ENCODE assay signal across 10 cellular contexts in the genomic region with DNA sequence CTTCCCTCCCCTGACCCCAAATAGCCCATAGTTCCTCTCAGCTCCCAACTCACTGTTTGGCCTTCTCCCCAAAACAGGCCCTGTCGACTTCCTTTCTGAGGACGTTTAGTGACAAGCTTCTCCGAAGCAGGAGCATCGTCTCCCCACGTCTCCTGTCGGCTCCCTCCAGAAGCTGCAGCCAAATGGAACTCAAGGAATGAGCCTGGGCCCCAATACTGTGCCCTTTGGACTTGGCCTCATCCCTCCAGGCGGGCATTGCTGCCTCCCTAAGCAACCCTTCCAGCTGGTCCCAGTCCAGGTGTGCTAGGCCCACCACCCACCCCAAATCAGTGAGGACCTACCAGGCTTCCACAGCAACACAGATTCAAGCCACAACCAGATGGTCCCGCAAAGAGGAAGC. TPM values are rescaled to one million over a fixed set of nuclear protein-coding genes. Genes with fewer than 3 reads are reported as not detected.
DNase-seq lines count a peak whose midpoint lies in the region; ATAC-seq, FAIRE-seq and TF ChIP-seq lines count a peak whose summit lies in the region.
"Had no signal": no experiment of that assay in that cellular context is flagged by ENCODE, and none has a peak within 500 bp of the region (broad histone marks: within the 10 kb centered on the region; RNA-seq: fewer than 3 reads in every experiment).

No MANE protein-coding gene starts in this region.

- peaks cover 68% of the 10 kb centered on the region for H3K4me1 Mint-ChIP-seq in activated naive CD4-positive, alpha-beta T cell treated with anti-CD3 and anti-CD28 coated beads, Interleukin-2, amount 10 ng/mL, durations not matched to agents 7 days and 5 days
- peaks cover 50% of the 10 kb centered on the region for H3K4me1 Mint-ChIP-seq in activated naive CD4-positive, alpha-beta T cell treated with anti-CD3 and anti-CD28 coated beads for 36 hours (ENCODE audit: low read depth)

- H3K9me3 ChIP-seq in adipocyte (ENCODE audit: control insufficient read depth, low read length), result no peaks in the 10 kb centered on the region
- H3K9me3 ChIP-seq in mesodermal cell (ENCODE audit: control insufficient read depth, low read length), result no peaks in the 10 kb centered on the region
- H3K9me3 ChIP-seq in tibial nerve, result no peaks in the 10 kb centered on the region

- peak overlapping the region; percentile 71 for H3K9ac ChIP-seq in adipocyte (ENCODE audit: low read length)

- no peak for TF ChIP-seq POLR2A in tibial nerve (IDR thresholded peaks at IDR 0.05)
- TF ChIP-seq POLR2A in H54 (IDR thresholded peaks at IDR 0.05; ENCODE audit: low read depth, low read length), result no peak

- ATAC-seq in GM19035 (IDR thresholded peaks at IDR 0.05; ENCODE audit: unreplicated experiment) (no peak), GM19324 (IDR thresholded peaks at IDR 0.05; ENCODE audit: low FRiP score, unreplicated experiment) (no peak)

- H3K4me1 ChIP-seq in adipocyte (ENCODE audit: control insufficient read depth, insufficient read depth, low read length), result peaks cover 19% of the 10 kb centered on the region
- peaks cover 33% of the 10 kb centered on the region for H3K4me1 ChIP-seq in mesodermal cell (ENCODE audit: control insufficient read depth, insufficient read depth, low read length, poor library complexity, severe bottlenecking)
- peaks cover 3 to 40% (median 16%) of the 10 kb centered on the region in 4 donors for H3K4me1 ChIP-seq in tibial nerve

- no peak for TF ChIP-seq CTCF in tibial nerve (IDR thresholded peaks at IDR 0.05)

- H3K27me3 ChIP-seq in adipocyte (replicated peaks; ENCODE audit: control insufficient read depth, insufficient read depth, low read length), result no peaks in the 10 kb centered on the region
- no peaks in the 10 kb centered on the region for H3K27me3 ChIP-seq in tibial nerve

- no peaks in the 10 kb centered on the region for H3K9me3 Mint-ChIP-seq in activated naive CD4-positive, alpha-beta T cell treated with anti-CD3 and anti-CD28 coated beads, Interleukin-2, amount 10 ng/mL, durations not matched to agents 7 days and 5 days
- H3K9me3 Mint-ChIP-seq in activated naive CD4-positive, alpha-beta T cell treated with anti-CD3 and anti-CD28 coated beads for 36 hours, result no peaks in the 10 kb centered on the region
- H3K9me3 Mint-ChIP-seq: T-cell had no signal

- no peak for FAIRE-seq in H54 (lab: Jason Lieb, UNC)

- peak overlapping the region; percentile 91 for H3K27ac Mint-ChIP-seq in activated naive CD4-positive, alpha-beta T cell treated with anti-CD3 and anti-CD28 coated beads, Interleukin-2, amount 10 ng/mL, durations not matched to agents 7 days and 5 days
- H3K27ac Mint-ChIP-seq in activated naive CD4-positive, alpha-beta T cell treated with anti-CD3 and anti-CD28 coated beads for 36 hours, result no peak overlapping the region

- H3K27ac ChIP-seq in mesodermal cell (ENCODE audit: low read depth, low read length, severe bottlenecking) (peak overlapping the region; percentile 23), tibial nerve (peak overlapping the region in 3 of 4 donors; percentile 80 to 87 (median 87))

- no peak overlapping the region for H3K4me3 Mint-ChIP-seq in activated naive CD4-positive, alpha-beta T cell treated with anti-CD3 and anti-CD28 coated beads, Interleukin-2, amount 10 ng/mL, durations not matched to agents 7 days and 5 days
- no peak overlapping the region for H3K4me3 Mint-ChIP-seq in activated naive CD4-positive, alpha-beta T cell treated with anti-CD3 and anti-CD28 coated beads for 36 hours

- H3K36me3 ChIP-seq in adipocyte (ENCODE audit: control insufficient read depth, insufficient read depth, low read length, severe bottlenecking), result no peaks in the 10 kb centered on the region
- peaks cover 5% of the 10 kb centered on the region for H3K36me3 ChIP-seq in mesodermal cell (ENCODE audit: control insufficient read depth, insufficient read depth, low read length)
- H3K36me3 ChIP-seq in tibial nerve, result no peaks in the 10 kb centered on the region

- TF ChIP-seq EP300 in tibial nerve (IDR thresholded peaks at IDR 0.05), result no peak

- H3K4me3 ChIP-seq in adipocyte (ENCODE audit: low read length) (no peak overlapping the region), mesodermal cell (ENCODE audit: extremely low read depth, insufficient read depth, low read length, poor library complexity, severe bottlenecking) (no peak overlapping the region), tibial nerve (no peak overlapping the region)

- intact Hi-C loops in activated naive CD4-positive, alpha-beta T cell treated with anti-CD3 and anti-CD28 coated beads for 36 hours (cut with micrococcal nuclease), result no loop called here

- 83 to 92% methylated on average over 6 to 7 of the region's 8 CpGs for WGBS in mesodermal cell (ENCODE audit: insufficient coverage in 2 of 2), 2 experiments
- WGBS in tibial nerve, 2 donors, result 71 to 82% methylated on average over 8 of the region's 8 CpGs

- H3K36me3 Mint-ChIP-seq in activated naive CD4-positive, alpha-beta T cell treated with anti-CD3 and anti-CD28 coated beads, Interleukin-2, amount 10 ng/mL, durations not matched to agents 7 days and 5 days, result peaks cover 1% of the 10 kb centered on the region
- H3K36me3 Mint-ChIP-seq in activated naive CD4-positive, alpha-beta T cell treated with anti-CD3 and anti-CD28 coated beads for 36 hours (ENCODE audit: low read depth), result no peaks in the 10 kb centered on the region
- H3K36me3 Mint-ChIP-seq: T-cell had no signal

- H3K27me3 Mint-ChIP-seq in activated naive CD4-positive, alpha-beta T cell treated with anti-CD3 and anti-CD28 coated beads, Interleukin-2, amount 10 ng/mL, durations not matched to agents 7 days and 5 days, result no peaks in the 10 kb centered on the region
- no peaks in the 10 kb centered on the region for H3K27me3 Mint-ChIP-seq in activated naive CD4-positive, alpha-beta T cell treated with anti-CD3 and anti-CD28 coated beads for 36 hours (ENCODE audit: low read depth)
- H3K27me3 Mint-ChIP-seq: T-cell had no signal

- no peak for DNase-seq in activated naive CD4-positive, alpha-beta T cell treated with anti-CD3 and anti-CD28 coated beads, Interleukin-2, amount 10 ng/mL, durations not matched to agents 7 days and 5 days
- no peak for DNase-seq in activated naive CD4-positive, alpha-beta T cell treated with anti-CD3 and anti-CD28 coated beads for 36 hours
- DNase-seq in adipocyte (ENCODE audit: low read depth) (no peak), tibial nerve (ENCODE audit: low spot score in 2 of 2) (no peak), H54 (ENCODE audit: insufficient read length, low spot score) (no peak)
- DNase-seq: T-cell had no signal

- CTCF ChIA-PET in activated naive CD4-positive, alpha-beta T cell treated with anti-CD3 and anti-CD28 coated beads, Interleukin-2, amount 10 ng/mL, durations not matched to agents 7 days and 5 days (lab: Charles Lee), result interaction anchor here (0.6 to 6.9 kb wide), 6 partner anchors 10 to 45 kb away, joined by 3 to 50 read pairs (median 6); partner anchors contain the start of gene ACOT7
- CTCF ChIA-PET in activated naive CD4-positive, alpha-beta T cell treated with anti-CD3 and anti-CD28 coated beads for 36 hours (lab: Charles Lee), result interaction anchor here (1.3 to 5.2 kb wide), 5 partner anchors 12 to 78 kb away, joined by 3 to 31 read pairs (median 17); partner anchors contain the start of gene ACOT7

RNA-seq across cellular contexts. Expression of gene ACOT7, which starts 33.0 kb away (rescaled TPM):
- 10 to 100 TPM; 74.2 to 77.6 TPM for total RNA-seq in activated naive CD4-positive, alpha-beta T cell treated with anti-CD3 and anti-CD28 coated beads for 36 hours
- 89.4 TPM for polyA plus RNA-seq in mesodermal cell (2013, experiment 1 of 2)
- 76.2 TPM for polyA plus RNA-seq in mesodermal cell (2013, experiment 2 of 2)
- total RNA-seq in tibial nerve, result 10 to 100 TPM; 18.6 to 29.4 (median 23.2) TPM

RNA-seq across cellular contexts. Expression of gene HES2, which starts 59.2 kb away (rescaled TPM):
- total RNA-seq in activated naive CD4-positive, alpha-beta T cell treated with anti-CD3 and anti-CD28 coated beads for 36 hours, result under 1 TPM; 0.14 to 0.74 TPM
- 0.18 TPM for polyA plus RNA-seq in mesodermal cell (2013, experiment 1 of 2)
- 0.20 TPM for polyA plus RNA-seq in mesodermal cell (2013, experiment 2 of 2)
- total RNA-seq in tibial nerve, result not detected
- polyA plus RNA-seq: BJ had no signal
